In genomic region chr9:93471135-93471534, GRCh38 we compare ENCODE assay signal across 33 cellular contexts. TPM values are rescaled to one million over a fixed set of nuclear protein-coding genes. Genes with fewer than 3 reads are reported as not detected.
DNase-seq lines count a peak whose midpoint lies in the region; ATAC-seq, FAIRE-seq and TF ChIP-seq lines count a peak whose summit lies in the region.
"Had no signal": no experiment of that assay in that cellular context is flagged by ENCODE, and none has a peak within 500 bp of the region (broad histone marks: within the 10 kb centered on the region; RNA-seq: fewer than 3 reads in every experiment).

No MANE protein-coding gene starts in this region.

- WGBS in mesenchymal stem cell, result 96% methylated on average over 5 of the region's 5 CpGs

- no peak overlapping the region for H2AFZ ChIP-seq in mesenchymal stem cell (ENCODE audit: low read depth, low read length)
- H2AFZ ChIP-seq: GM23338 had no signal

- H2BK12ac ChIP-seq in mesenchymal stem cell (ENCODE audit: low read length in 2 of 2), result no peak overlapping the region

- H3K4me3 ChIP-seq in mesenchymal stem cell (ENCODE audit: insufficient read depth in 1 of 2, low read depth in 1 of 2, low read length in 2 of 2), result no peak overlapping the region
- H3K4me3 ChIP-seq: GM23338, left lung, Peyer's patch, sigmoid colon, SJSA1, upper lobe of left lung had no signal

- no peaks in the 10 kb centered on the region for H3K9me3 Mint-ChIP-seq in WTC11
- H3K9me3 Mint-ChIP-seq: activated naive CD8-positive, alpha-beta T cell treated with anti-CD3 and anti-CD28 coated beads for 36 hours; CD14-positive monocyte; GM23338; stimulated activated memory B cell treated with anti-CD40 and anti-IgM and Interleukin-4, amounts not matched to agents 10 μg/mL and 1 μg/mL and 100 μg/mL, for 72 hours had no signal

- no peak overlapping the region for H3K23ac ChIP-seq in mesenchymal stem cell (ENCODE audit: low read length in 2 of 2)

- no peak overlapping the region for H3K18ac ChIP-seq in mesenchymal stem cell (ENCODE audit: low read depth in 1 of 2, low read length in 2 of 2)

- H2BK5ac ChIP-seq in mesenchymal stem cell (ENCODE audit: low read depth, low read length, poor library complexity, severe bottlenecking), result no peak overlapping the region

- no peak overlapping the region for H2BK15ac ChIP-seq in mesenchymal stem cell (ENCODE audit: low read depth, poor library complexity, severe bottlenecking)

- CTCF ChIA-PET in WTC11 (lab: Charles Lee), result no interaction called here

- no peak overlapping the region for H3K14ac ChIP-seq in mesenchymal stem cell (ENCODE audit: low read length in 2 of 2)

- H3K27ac Mint-ChIP-seq in WTC11, result peak overlapping the region; percentile 53; the same call in 1 of the 2 replicates
- H3K27ac Mint-ChIP-seq: activated naive CD8-positive, alpha-beta T cell treated with anti-CD3 and anti-CD28 coated beads for 36 hours; GM23338; progenitor cell of endocrine pancreas; stimulated activated memory B cell treated with anti-CD40 and anti-IgM and Interleukin-4, amounts not matched to agents 10 μg/mL and 1 μg/mL and 100 μg/mL, for 72 hours had no signal

- no peak overlapping the region for H3K27ac ChIP-seq in mesenchymal stem cell (ENCODE audit: low read length, poor library complexity, severe bottlenecking)
- H3K27ac ChIP-seq: sigmoid colon, SJSA1, VCaP had no signal

- no peak for TF ChIP-seq CTCF in WTC11 (IDR thresholded peaks at IDR 0.05)

- peaks cover 34% of the 10 kb centered on the region for H3K36me3 Mint-ChIP-seq in WTC11

- H3K4me2 ChIP-seq in mesenchymal stem cell (ENCODE audit: low read length, poor library complexity, severe bottlenecking), result no peak overlapping the region
- H3K4me2 ChIP-seq: GM23338 had no signal

- peaks cover 0 to 17% of the 10 kb centered on the region in 2 experiments for H3K36me3 ChIP-seq in mesenchymal stem cell (ENCODE audit: control insufficient read depth in 1 of 2, insufficient read depth in 2 of 2, low read depth in 1 of 2, low read length in 2 of 2)
- H3K36me3 ChIP-seq: sigmoid colon had no signal

- H3K9me3 ChIP-seq in mesenchymal stem cell (ENCODE audit: control insufficient read depth, low read length), result no peaks in the 10 kb centered on the region
- H3K9me3 ChIP-seq: left lung, Peyer's patch, sigmoid colon, SJSA1, upper lobe of left lung had no signal

- H3K4me3 Mint-ChIP-seq in WTC11, result no peak overlapping the region
- H3K4me3 Mint-ChIP-seq: activated naive CD8-positive, alpha-beta T cell treated with anti-CD3 and anti-CD28 coated beads for 36 hours; CD14-positive monocyte; GM23338; stimulated activated memory B cell treated with anti-CD40 and anti-IgM and Interleukin-4, amounts not matched to agents 10 μg/mL and 1 μg/mL and 100 μg/mL, for 72 hours had no signal

- no peak overlapping the region for H4K8ac ChIP-seq in mesenchymal stem cell (ENCODE audit: low read length)

- peaks cover 13% of the 10 kb centered on the region for H3K4me1 ChIP-seq in mesenchymal stem cell (ENCODE audit: control insufficient read depth, insufficient read depth, low read depth, low read length)

- H3K79me1 ChIP-seq in mesenchymal stem cell (replicated peaks; ENCODE audit: low read length, poor library complexity, severe bottlenecking), result peaks cover 3% of the 10 kb centered on the region

- H2AK5ac ChIP-seq in mesenchymal stem cell (ENCODE audit: low read length, severe bottlenecking), result no peak overlapping the region

- H4K91ac ChIP-seq in mesenchymal stem cell (ENCODE audit: low read length), result no peak overlapping the region

- H3K27me3 ChIP-seq in mesenchymal stem cell (ENCODE audit: control insufficient read depth in 1 of 2, insufficient read depth in 1 of 2, low read length in 2 of 2), result no peaks in the 10 kb centered on the region
- H3K27me3 ChIP-seq: left lung, Peyer's patch, sigmoid colon, SJSA1, upper lobe of left lung had no signal

- POLR2A ChIA-PET in WTC11 (lab: Charles Lee), result no interaction called here

- ATAC-seq in WTC11 (no peak), HG03442 (IDR thresholded peaks at IDR 0.05; ENCODE audit: unreplicated experiment) (no peak), GM18502 (IDR thresholded peaks at IDR 0.05; ENCODE audit: poor library complexity, unreplicated experiment) (no peak)
- ATAC-seq: GM23338; left lung; stimulated activated memory B cell treated with anti-CD40 and anti-IgM and Interleukin-4, amounts not matched to agents 10 μg/mL and 1 μg/mL and 100 μg/mL, for 72 hours had no signal

- FAIRE-seq in GM12892 (lab: Jason Lieb, UNC), result peak; percentile 24
- FAIRE-seq: bronchial epithelial cell, endothelial cell of umbilical vein, G401.6, islet of Langerhans had no signal

- H2BK120ac ChIP-seq in mesenchymal stem cell (ENCODE audit: low read depth, low read length), result no peak overlapping the region

- H3K9ac ChIP-seq in mesenchymal stem cell (ENCODE audit: low read length), result peak overlapping the region; percentile 17

- TF ChIP-seq POLR2A in GM12892 (IDR thresholded peaks at IDR 0.05; ENCODE audit: low read depth, low read length), result no peak

- no peak overlapping the region for H3K4ac ChIP-seq in mesenchymal stem cell (ENCODE audit: low read depth in 1 of 2, low read length in 2 of 2)

- peaks cover 46% of the 10 kb centered on the region for H3K4me1 Mint-ChIP-seq in WTC11

- no peaks in the 10 kb centered on the region for H3K27me3 Mint-ChIP-seq in WTC11 (ENCODE audit: low read depth)
- H3K27me3 Mint-ChIP-seq: activated naive CD8-positive, alpha-beta T cell treated with anti-CD3 and anti-CD28 coated beads for 36 hours; progenitor cell of endocrine pancreas; stimulated activated memory B cell treated with anti-CD40 and anti-IgM and Interleukin-4, amounts not matched to agents 10 μg/mL and 1 μg/mL and 100 μg/mL, for 72 hours had no signal

- DNase-seq in Ammon's horn (ENCODE audit: low spot score), result peak; percentile 29
- no peak for DNase-seq in GM12892 (ENCODE audit: insufficient read length)
- DNase-seq in WTC11 (ENCODE audit: low spot score), result no peak
- no peak for DNase-seq in mesenchymal stem cell
- DNase-seq in HUDEP-2 (lab: John Stamatoyannopoulos, UW; ENCODE audit: unreplicated experiment in 76 of 76), result no peak
- DNase-seq: activated CD4-positive, alpha-beta T cell treated with anti-CD3 and anti-CD28 coated beads for 48 hours; activated gamma-delta T cell; activated naive CD8-positive, alpha-beta T cell treated with anti-CD3 and anti-CD28 coated beads for 36 hours; DMS79; glutamatergic neuron; left lung; NCI-H1105 treated with DMSO at 0.1 percent for 48 hours; NCI-H2029; NCI-H526; nucleus accumbens; Peyer's patch; sigmoid colon; stimulated activated CD4-positive, alpha-beta T cell treated with anti-CD3 and anti-CD28 coated beads, Interleukin-15, amount 100 ng/mL, for 24 hours; stimulated activated CD4-positive, alpha-beta T cell treated with anti-CD3 and anti-CD28 coated beads, Interleukin-4, amount 100 ng/mL, for 4 hours; T1000; upper lobe of left lung had no signal

TF ChIP-seq in WTC11, 78 proteins besides CTCF, POLR2A, EP300 and RAD21:
- TF ChIP-seq PRDM15 (CRISPR knock-in tag; IDR thresholded peaks at IDR 0.05) (no peak), ETV6 (CRISPR knock-in tag; IDR thresholded peaks at IDR 0.05) (no peak), CREM (CRISPR knock-in tag; IDR thresholded peaks at IDR 0.05) (no peak), MLX (CRISPR knock-in tag; IDR thresholded peaks at IDR 0.05) (no peak)

RNA-seq across cellular contexts. Expression of gene FAM120AOS, which starts 17.8 kb away (rescaled TPM):
- 33.0 TPM for polyA plus RNA-seq in GM12892 (2012; ENCODE audit: missing spikeins)
- total RNA-seq in WTC11 (2021), result 43.7 to 48.1 TPM (median 44.4 TPM) in 3 replicates
- polyA plus RNA-seq in mesenchymal stem cell (2013, experiment 1 of 2), result 27.5 TPM
- polyA plus RNA-seq in mesenchymal stem cell (2013, experiment 2 of 2), result 27.0 TPM

RNA-seq across cellular contexts. Expression of gene FAM120A, which starts 19.6 kb away (rescaled TPM):
- polyA plus RNA-seq in GM12892 (2012; ENCODE audit: missing spikeins), result 36.6 TPM
- total RNA-seq in WTC11 (2021), result 53.3 to 61.5 TPM (median 60.1 TPM) in 3 replicates
- polyA plus RNA-seq in mesenchymal stem cell (2013, experiment 1 of 2), result 83.8 TPM
- 83.8 TPM for polyA plus RNA-seq in mesenchymal stem cell (2013, experiment 2 of 2)
